In the genomic region with DNA sequence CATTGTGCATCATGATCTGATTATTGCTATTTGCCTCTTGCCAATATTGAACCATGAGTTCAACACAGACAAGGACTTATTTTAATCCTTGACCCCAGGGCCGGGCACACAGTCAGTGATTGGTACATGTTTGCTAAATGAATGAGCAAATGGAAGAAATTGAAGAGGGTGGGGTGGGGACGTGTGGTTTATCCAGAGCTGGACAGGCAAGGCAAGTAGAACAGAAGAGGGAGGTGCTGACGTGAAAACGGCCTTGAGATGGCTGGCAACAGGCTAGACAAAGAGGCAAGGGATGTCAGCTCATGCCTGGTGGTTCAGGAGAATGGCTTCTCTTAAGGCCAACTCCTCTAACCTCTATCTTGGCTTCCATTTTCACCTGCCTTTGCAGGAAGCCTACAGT, we compare ENCODE assay signal across 2 cellular contexts. TPM values are rescaled to one million over a fixed set of nuclear protein-coding genes. Genes with fewer than 3 reads are reported as not detected.
"Had no signal": no experiment of that assay in that cellular context is flagged by ENCODE, and none has a peak within 500 bp of the region (broad histone marks: within the 10 kb centered on the region; RNA-seq: fewer than 3 reads in every experiment).

No MANE protein-coding gene starts in this region.

RNA-seq across cellular contexts. Expression of gene SOWAHD, which starts 50.1 kb away (rescaled TPM):
- total RNA-seq: MCF 10A, NCI-H460 had no signal
